In genomic region chr1:28193701-28194161, GRCh38 we compare ENCODE assay signal across 1 cellular context.
TF ChIP-seq lines count a peak whose summit lies in the region.

No MANE protein-coding gene starts in this region.

TF ChIP-seq in HepG2, 621 proteins besides CTCF, POLR2A, EP300 and RAD21 (continued from another document and continues in another):
- TF ChIP-seq, protein P1, sequence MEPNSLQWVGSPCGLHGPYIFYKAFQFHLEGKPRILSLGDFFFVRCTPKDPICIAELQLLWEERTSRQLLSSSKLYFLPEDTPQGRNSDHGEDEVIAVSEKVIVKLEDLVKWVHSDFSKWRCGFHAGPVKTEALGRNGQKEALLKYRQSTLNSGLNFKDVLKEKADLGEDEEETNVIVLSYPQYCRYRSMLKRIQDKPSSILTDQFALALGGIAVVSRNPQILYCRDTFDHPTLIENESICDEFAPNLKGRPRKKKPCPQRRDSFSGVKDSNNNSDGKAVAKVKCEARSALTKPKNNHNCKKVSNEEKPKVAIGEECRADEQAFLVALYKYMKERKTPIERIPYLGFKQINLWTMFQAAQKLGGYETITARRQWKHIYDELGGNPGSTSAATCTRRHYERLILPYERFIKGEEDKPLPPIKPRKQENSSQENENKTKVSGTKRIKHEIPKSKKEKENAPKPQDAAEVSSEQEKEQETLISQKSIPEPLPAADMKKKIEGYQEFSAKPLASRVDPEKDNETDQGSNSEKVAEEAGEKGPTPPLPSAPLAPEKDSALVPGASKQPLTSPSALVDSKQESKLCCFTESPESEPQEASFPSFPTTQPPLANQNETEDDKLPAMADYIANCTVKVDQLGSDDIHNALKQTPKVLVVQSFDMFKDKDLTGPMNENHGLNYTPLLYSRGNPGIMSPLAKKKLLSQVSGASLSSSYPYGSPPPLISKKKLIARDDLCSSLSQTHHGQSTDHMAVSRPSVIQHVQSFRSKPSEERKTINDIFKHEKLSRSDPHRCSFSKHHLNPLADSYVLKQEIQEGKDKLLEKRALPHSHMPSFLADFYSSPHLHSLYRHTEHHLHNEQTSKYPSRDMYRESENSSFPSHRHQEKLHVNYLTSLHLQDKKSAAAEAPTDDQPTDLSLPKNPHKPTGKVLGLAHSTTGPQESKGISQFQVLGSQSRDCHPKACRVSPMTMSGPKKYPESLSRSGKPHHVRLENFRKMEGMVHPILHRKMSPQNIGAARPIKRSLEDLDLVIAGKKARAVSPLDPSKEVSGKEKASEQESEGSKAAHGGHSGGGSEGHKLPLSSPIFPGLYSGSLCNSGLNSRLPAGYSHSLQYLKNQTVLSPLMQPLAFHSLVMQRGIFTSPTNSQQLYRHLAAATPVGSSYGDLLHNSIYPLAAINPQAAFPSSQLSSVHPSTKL (CRISPR knock-in tag; IDR thresholded peaks at IDR 0.05): peak; percentile 35; the same call in 1 of the 2 replicates
- TF ChIP-seq SALL2 (CRISPR knock-in tag; IDR thresholded peaks at IDR 0.05): no peak
- TF ChIP-seq ZSCAN30 (CRISPR knock-in tag; IDR thresholded peaks at IDR 0.05): no peak
- TF ChIP-seq KLF9 (CRISPR knock-in tag; IDR thresholded peaks at IDR 0.05; ENCODE audit: low read depth): no peak
- TF ChIP-seq KMT2A (CRISPR knock-in tag; IDR thresholded peaks at IDR 0.05): no peak
- no peak for TF ChIP-seq ZNF329 (CRISPR knock-in tag; IDR thresholded peaks at IDR 0.05; ENCODE audit: low read depth)
- no peak for TF ChIP-seq RORA (CRISPR knock-in tag; IDR thresholded peaks at IDR 0.05)
- TF ChIP-seq FOSL2 (CRISPR knock-in tag; IDR thresholded peaks at IDR 0.05): peak; percentile 73
- TF ChIP-seq, protein P2, sequence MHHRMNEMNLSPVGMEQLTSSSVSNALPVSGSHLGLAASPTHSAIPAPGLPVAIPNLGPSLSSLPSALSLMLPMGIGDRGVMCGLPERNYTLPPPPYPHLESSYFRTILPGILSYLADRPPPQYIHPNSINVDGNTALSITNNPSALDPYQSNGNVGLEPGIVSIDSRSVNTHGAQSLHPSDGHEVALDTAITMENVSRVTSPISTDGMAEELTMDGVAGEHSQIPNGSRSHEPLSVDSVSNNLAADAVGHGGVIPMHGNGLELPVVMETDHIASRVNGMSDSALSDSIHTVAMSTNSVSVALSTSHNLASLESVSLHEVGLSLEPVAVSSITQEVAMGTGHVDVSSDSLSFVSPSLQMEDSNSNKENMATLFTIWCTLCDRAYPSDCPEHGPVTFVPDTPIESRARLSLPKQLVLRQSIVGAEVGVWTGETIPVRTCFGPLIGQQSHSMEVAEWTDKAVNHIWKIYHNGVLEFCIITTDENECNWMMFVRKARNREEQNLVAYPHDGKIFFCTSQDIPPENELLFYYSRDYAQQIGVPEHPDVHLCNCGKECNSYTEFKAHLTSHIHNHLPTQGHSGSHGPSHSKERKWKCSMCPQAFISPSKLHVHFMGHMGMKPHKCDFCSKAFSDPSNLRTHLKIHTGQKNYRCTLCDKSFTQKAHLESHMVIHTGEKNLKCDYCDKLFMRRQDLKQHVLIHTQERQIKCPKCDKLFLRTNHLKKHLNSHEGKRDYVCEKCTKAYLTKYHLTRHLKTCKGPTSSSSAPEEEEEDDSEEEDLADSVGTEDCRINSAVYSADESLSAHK (CRISPR knock-in tag; IDR thresholded peaks at IDR 0.05; ENCODE audit: borderline replicate concordance): no peak
- TF ChIP-seq PCBP2 (optimal IDR thresholded peaks at IDR 0.05; ENCODE audit: low read depth, low read length, poor library complexity, severe bottlenecking): no peak
- TF ChIP-seq ZNF550 (CRISPR knock-in tag; IDR thresholded peaks at IDR 0.05; ENCODE audit: borderline replicate concordance): no peak
- TF ChIP-seq ZNF878 (CRISPR knock-in tag; IDR thresholded peaks at IDR 0.05): no peak
- TF ChIP-seq NKX3-1 (CRISPR knock-in tag; IDR thresholded peaks at IDR 0.05): no peak
- no peak for TF ChIP-seq WIZ (CRISPR knock-in tag; IDR thresholded peaks at IDR 0.05)
- TF ChIP-seq SAP130 (CRISPR knock-in tag; IDR thresholded peaks at IDR 0.05; ENCODE audit: low read depth): peak; percentile 31
- 0 out of 2 replicates have a peak, but pooled peaks have one; percentile 8 for TF ChIP-seq ZNF574 (CRISPR knock-in tag; IDR thresholded peaks at IDR 0.05)
- no peak for TF ChIP-seq TAF15 (IDR thresholded peaks at IDR 0.05; ENCODE audit: low read depth, low read length, poor library complexity, severe bottlenecking)
- no peak for TF ChIP-seq ZBTB40 (IDR thresholded peaks at IDR 0.05)
- TF ChIP-seq ZBTB40 (CRISPR knock-in tag; IDR thresholded peaks at IDR 0.05): no peak
- TF ChIP-seq MATR3 (CRISPR knock-in tag; IDR thresholded peaks at IDR 0.05): no peak
- TF ChIP-seq IKZF1 (IDR thresholded peaks at IDR 0.05): no peak
- TF ChIP-seq YEATS2 (CRISPR knock-in tag; IDR thresholded peaks at IDR 0.05; ENCODE audit: borderline replicate concordance): no peak
- TF ChIP-seq GATAD2A (CRISPR knock-in tag; IDR thresholded peaks at IDR 0.05): no peak
- TF ChIP-seq ZNF800 (CRISPR knock-in tag; IDR thresholded peaks at IDR 0.05): no peak
- TF ChIP-seq, protein P3, sequence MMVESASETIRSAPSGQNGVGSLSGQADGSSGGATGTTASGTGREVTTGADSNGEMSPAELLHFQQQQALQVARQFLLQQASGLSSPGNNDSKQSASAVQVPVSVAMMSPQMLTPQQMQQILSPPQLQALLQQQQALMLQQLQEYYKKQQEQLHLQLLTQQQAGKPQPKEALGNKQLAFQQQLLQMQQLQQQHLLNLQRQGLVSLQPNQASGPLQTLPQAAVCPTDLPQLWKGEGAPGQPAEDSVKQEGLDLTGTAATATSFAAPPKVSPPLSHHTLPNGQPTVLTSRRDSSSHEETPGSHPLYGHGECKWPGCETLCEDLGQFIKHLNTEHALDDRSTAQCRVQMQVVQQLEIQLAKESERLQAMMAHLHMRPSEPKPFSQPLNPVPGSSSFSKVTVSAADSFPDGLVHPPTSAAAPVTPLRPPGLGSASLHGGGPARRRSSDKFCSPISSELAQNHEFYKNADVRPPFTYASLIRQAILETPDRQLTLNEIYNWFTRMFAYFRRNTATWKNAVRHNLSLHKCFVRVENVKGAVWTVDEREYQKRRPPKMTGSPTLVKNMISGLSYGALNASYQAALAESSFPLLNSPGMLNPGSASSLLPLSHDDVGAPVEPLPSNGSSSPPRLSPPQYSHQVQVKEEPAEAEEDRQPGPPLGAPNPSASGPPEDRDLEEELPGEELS (CRISPR knock-in tag; IDR thresholded peaks at IDR 0.05): no peak
- no peak for TF ChIP-seq XRCC5 (optimal IDR thresholded peaks at IDR 0.05; ENCODE audit: low read length)
- TF ChIP-seq NRL (CRISPR knock-in tag; IDR thresholded peaks at IDR 0.05; ENCODE audit: borderline replicate concordance): no peak
- no peak for TF ChIP-seq MXD1 (CRISPR knock-in tag; IDR thresholded peaks at IDR 0.05)
- TF ChIP-seq, protein P4, sequence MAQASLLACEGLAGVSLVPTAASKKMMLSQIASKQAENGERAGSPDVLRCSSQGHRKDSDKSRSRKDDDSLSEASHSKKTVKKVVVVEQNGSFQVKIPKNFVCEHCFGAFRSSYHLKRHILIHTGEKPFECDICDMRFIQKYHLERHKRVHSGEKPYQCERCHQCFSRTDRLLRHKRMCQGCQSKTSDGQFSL (CRISPR knock-in tag; IDR thresholded peaks at IDR 0.05): no peak
- no peak for TF ChIP-seq HOXA9 (CRISPR knock-in tag; IDR thresholded peaks at IDR 0.05; ENCODE audit: borderline replicate concordance)
- TF ChIP-seq TBX3 (IDR thresholded peaks at IDR 0.05; ENCODE audit: borderline replicate concordance): no peak
- TF ChIP-seq ZNF674 (CRISPR knock-in tag; IDR thresholded peaks at IDR 0.05; ENCODE audit: low read depth): no peak
